Comparison of ENCODE assay signal across 8 cellular contexts in genomic region chr7:33040803-33041516, GRCh38. TPM values are rescaled to one million over a fixed set of nuclear protein-coding genes. Genes with fewer than 3 reads are reported as not detected.
DNase-seq lines count a peak whose midpoint lies in the region; ATAC-seq and TF ChIP-seq lines count a peak whose summit lies in the region.

No MANE protein-coding gene starts in this region.

- DNase-seq in DND-41: no peak
- DNase-seq in IMR-90: peak; percentile 36
- DNase-seq in activated CD8-positive, alpha-beta T cell treated with anti-CD3 and anti-CD28 coated beads for 36 hours: peak; percentile 82
- peak; percentile 65 for DNase-seq in fibroblast of peridontal ligament (ENCODE audit: extremely low read depth)
- no peak for DNase-seq in cerebellar nuclear complex (lab: John Stamatoyannopoulos, UW)
- DNase-seq in NCI-H1105 (lab: John Stamatoyannopoulos, UW): no peak

- H3K79me2 ChIP-seq in DND-41 (ENCODE audit: insufficient read depth, low read length): peaks cover 100% of the 10 kb centered on the region

- H3K9me3 ChIP-seq in DND-41 (ENCODE audit: insufficient read depth, low read length, severe bottlenecking) (no peaks in the 10 kb centered on the region), IMR-90 (ENCODE audit: control insufficient read depth, insufficient read depth, low read length) (no peaks in the 10 kb centered on the region), skeletal muscle satellite cell (replicated peaks; ENCODE audit: low read length) (no peaks in the 10 kb centered on the region)

- no peaks in the 10 kb centered on the region for H3K36me3 Mint-ChIP-seq in activated CD8-positive, alpha-beta T cell treated with anti-CD3 and anti-CD28 coated beads for 36 hours (ENCODE audit: low read depth)

- H2BK120ac ChIP-seq in IMR-90 (ENCODE audit: low read depth, low read length): no peak overlapping the region

- H2BK5ac ChIP-seq in IMR-90 (ENCODE audit: low read depth, low read length, poor library complexity, severe bottlenecking): no peak overlapping the region

- dilution Hi-C loops in IMR-90 (cut with HindIII; ENCODE audit: low sequenced_read_pairs, unreplicated experiment): no loop called here

- peak overlapping the region; percentile 64 for H3K4me3 Mint-ChIP-seq in activated CD8-positive, alpha-beta T cell treated with anti-CD3 and anti-CD28 coated beads for 36 hours

- H3K27me3 Mint-ChIP-seq in activated CD8-positive, alpha-beta T cell treated with anti-CD3 and anti-CD28 coated beads for 36 hours: no peaks in the 10 kb centered on the region

- H3K4me3 ChIP-seq in DND-41 (ENCODE audit: low read depth in 1 of 2, low read length in 2 of 2) (no peak overlapping the region; a peak in 1 of 4 replicates), IMR-90 (ENCODE audit: insufficient read depth, low read depth, low read length) (no peak overlapping the region), skeletal muscle satellite cell (ENCODE audit: low read length) (no peak overlapping the region)

- no peak overlapping the region for H2BK15ac ChIP-seq in IMR-90 (ENCODE audit: low read depth, low read length)

- peak; percentile 52 for ATAC-seq in DND-41 (ENCODE audit: insufficient read depth, low read depth)
- ATAC-seq in GM21447 (IDR thresholded peaks at IDR 0.05; ENCODE audit: unreplicated experiment): peak; percentile 92
- peak; percentile 55 for ATAC-seq in IMR-90 (ENCODE audit: low read depth)
- peak; percentile 99 for ATAC-seq in activated CD8-positive, alpha-beta T cell treated with anti-CD3 and anti-CD28 coated beads for 36 hours

- peaks cover 52% of the 10 kb centered on the region for H3K4me1 Mint-ChIP-seq in activated CD8-positive, alpha-beta T cell treated with anti-CD3 and anti-CD28 coated beads for 36 hours (ENCODE audit: low read depth)

- TF ChIP-seq CTCF in DND-41 (IDR thresholded peaks at IDR 0.05; ENCODE audit: borderline replicate concordance, extremely low read depth, low read length, poor library complexity, severe bottlenecking): no peak
- no peak for TF ChIP-seq CTCF in IMR-90 (conservative IDR thresholded peaks at IDR 0.05; ENCODE audit: low read depth, low read length)
- TF ChIP-seq CTCF in activated CD8-positive, alpha-beta T cell treated with anti-CD3 and anti-CD28 coated beads for 36 hours (IDR thresholded peaks at IDR 0.05): no peak

- no peak overlapping the region for H2AK5ac ChIP-seq in IMR-90 (ENCODE audit: low read depth, low read length)

- BruUV-seq in IMR-90 (replicated peaks; lab: Mats Ljungman, UMichigan): no TSS peak

- peak overlapping the region; percentile 32; the same call in 1 of the 2 replicates for H3K9ac ChIP-seq in DND-41 (ENCODE audit: low read depth, low read length)
- H3K9ac ChIP-seq in IMR-90 (ENCODE audit: low read depth, low read length): no peak overlapping the region
- no peak overlapping the region for H3K9ac ChIP-seq in skeletal muscle satellite cell (ENCODE audit: low read depth, low read length)

- no peak overlapping the region for H2AK9ac ChIP-seq in IMR-90 (replicated peaks; ENCODE audit: low read depth, low read length, poor library complexity)

- no peak overlapping the region for H3K56ac ChIP-seq in IMR-90 (ENCODE audit: extremely low read depth, insufficient read depth, low read length)

- H3K4me1 ChIP-seq in DND-41 (ENCODE audit: insufficient read depth, low read length): peaks cover 28% of the 10 kb centered on the region
- peaks cover 9% of the 10 kb centered on the region for H3K4me1 ChIP-seq in IMR-90 (ENCODE audit: control insufficient read depth, insufficient read depth, low read length)
- H3K4me1 ChIP-seq in skeletal muscle satellite cell (ENCODE audit: control insufficient read depth, insufficient read depth, low read length): peaks cover 18% of the 10 kb centered on the region

- no peak for TF ChIP-seq RAD21 in IMR-90 (IDR thresholded peaks at IDR 0.05; ENCODE audit: low read length)

- no peak overlapping the region for H3K23ac ChIP-seq in IMR-90 (ENCODE audit: low read depth, low read length)

- WGBS in IMR-90 (ENCODE audit: extremely low coverage in 2 of 2, insufficient read length in 1 of 2), 2 experiments: no CpG with 5 or more reads among the region's 9 CpGs

- H3K14ac ChIP-seq in IMR-90 (replicated peaks; ENCODE audit: low read depth, low read length): no peak overlapping the region

- no peak overlapping the region for H4K8ac ChIP-seq in IMR-90 (ENCODE audit: low read depth in 2 of 2, low read length in 2 of 2)

- H3K27me3 ChIP-seq in DND-41 (ENCODE audit: insufficient read depth, low read length, poor library complexity): no peaks in the 10 kb centered on the region
- H3K27me3 ChIP-seq in IMR-90 (ENCODE audit: control insufficient read depth, insufficient read depth, low read length): no peaks in the 10 kb centered on the region
- H3K27me3 ChIP-seq in skeletal muscle satellite cell (ENCODE audit: control insufficient read depth, insufficient read depth, low read length): no peaks in the 10 kb centered on the region

- H3K4ac ChIP-seq in IMR-90 (ENCODE audit: low read depth, low read length): no peak overlapping the region

- peak overlapping the region; percentile 79 for H3K27ac Mint-ChIP-seq in activated CD8-positive, alpha-beta T cell treated with anti-CD3 and anti-CD28 coated beads for 36 hours

- no peak overlapping the region for H2BK20ac ChIP-seq in IMR-90 (ENCODE audit: low read depth, low read length)

- POLR2A ChIA-PET in IMR-90 (lab: Charles Lee; ENCODE audit: unreplicated experiment): no interaction called here
- POLR2A ChIA-PET in activated CD8-positive, alpha-beta T cell treated with anti-CD3 and anti-CD28 coated beads for 36 hours (lab: Charles Lee): interaction anchor here (1.4 to 2.4 kb wide), 3 partner anchors 11 to 22 kb away, joined by 4 to 14 read pairs (median 7); partner anchors contain the start of gene NT5C3A

- H2AFZ ChIP-seq in DND-41 (ENCODE audit: low read depth, low read length): no peak overlapping the region
- H2AFZ ChIP-seq in IMR-90 (replicated peaks; ENCODE audit: low read length, poor library complexity): no peak overlapping the region

- H3K18ac ChIP-seq in IMR-90 (ENCODE audit: low read depth, low read length): no peak overlapping the region

- H3K4me2 ChIP-seq in DND-41 (ENCODE audit: insufficient read depth, low read length): peak overlapping the region; percentile 68; the same call in 1 of the 2 replicates
- peak overlapping the region; percentile 39 for H3K4me2 ChIP-seq in IMR-90 (ENCODE audit: low read depth, low read length)
- H3K4me2 ChIP-seq in skeletal muscle satellite cell (ENCODE audit: low read length): peak overlapping the region; percentile 3

- H3K36me3 ChIP-seq in DND-41 (ENCODE audit: insufficient read depth, low read length): no peaks in the 10 kb centered on the region; the same call in 1 of the 2 replicates
- no peaks in the 10 kb centered on the region; the same call in 1 of the 2 replicates for H3K36me3 ChIP-seq in IMR-90 (ENCODE audit: control insufficient read depth, insufficient read depth, low read length)
- H3K36me3 ChIP-seq in skeletal muscle satellite cell (ENCODE audit: insufficient read depth, low read length): no peaks in the 10 kb centered on the region

- TF ChIP-seq POLR2A in IMR-90 (IDR thresholded peaks at IDR 0.05; ENCODE audit: low read depth, low read length): no peak

- no peak overlapping the region for H4K91ac ChIP-seq in IMR-90 (ENCODE audit: insufficient read depth, low read depth, low read length)

- no peaks in the 10 kb centered on the region for H3K9me3 Mint-ChIP-seq in activated CD8-positive, alpha-beta T cell treated with anti-CD3 and anti-CD28 coated beads for 36 hours

- intact Hi-C loops in IMR-90 (cut with micrococcal nuclease): no loop called here
- intact Hi-C loops in activated CD8-positive, alpha-beta T cell treated with anti-CD3 and anti-CD28 coated beads for 36 hours (cut with micrococcal nuclease): no loop called here

- CTCF ChIA-PET in IMR-90 (lab: Yijun Ruan, JAX): no interaction called here
- CTCF ChIA-PET in activated CD8-positive, alpha-beta T cell treated with anti-CD3 and anti-CD28 coated beads for 36 hours (lab: Charles Lee): interaction anchor here (0.9 to 2.7 kb wide), 9 partner anchors 12 to 276 kb away, joined by 3 to 16 read pairs (median 4); no protein-coding TSS in a partner anchor

- peaks cover 8% of the 10 kb centered on the region for H3K9me1 ChIP-seq in IMR-90 (ENCODE audit: insufficient read depth, low read length)

- peak overlapping the region; percentile 2; the same call in 1 of the 2 replicates for H3K27ac ChIP-seq in DND-41 (ENCODE audit: low read length)
- no peak overlapping the region for H3K27ac ChIP-seq in IMR-90 (ENCODE audit: insufficient read depth, low read length)

- 0 out of 2 replicates have a peak overlapping the region, but pooled peaks have one; percentile 15 for H4K5ac ChIP-seq in IMR-90 (ENCODE audit: low read depth, low read length)

- H4K20me1 ChIP-seq in DND-41 (ENCODE audit: insufficient read depth, low read length): peaks cover 54% of the 10 kb centered on the region
- no peaks in the 10 kb centered on the region; the same call in 1 of the 2 replicates for H4K20me1 ChIP-seq in IMR-90 (ENCODE audit: insufficient read depth, low read length)

- H3K79me1 ChIP-seq in IMR-90 (ENCODE audit: low read depth in 1 of 2, low read length in 2 of 2): peaks cover 17 to 43% of the 10 kb centered on the region in 2 experiments

- in situ Hi-C loops in IMR-90 (cut with MboI; ENCODE audit: low sequenced_read_pairs): no loop called here

TF ChIP-seq in IMR-90, 13 proteins besides CTCF, POLR2A, EP300 and RAD21:
- TF ChIP-seq CEBPB (IDR thresholded peaks at IDR 0.05; ENCODE audit: low read depth, low read length) (peak; percentile 79), RCOR1 (IDR thresholded peaks at IDR 0.05; ENCODE audit: insufficient replicate concordance, low read length) (no peak), MAZ (IDR thresholded peaks at IDR 0.05; ENCODE audit: borderline replicate concordance, low read depth, low read length) (no peak)

RNA-seq across cellular contexts. Expression of gene NT5C3A, which starts 21.6 kb away (rescaled TPM):
- 12.2 and 22.2 TPM in 2 replicates for total RNA-seq in IMR-90 (2012; rRNA removed)
- 8.9 and 11.3 TPM in 2 replicates for polyA plus RNA-seq in IMR-90 (2012; rRNA removed)
- polyA plus RNA-seq in IMR-90 (2012; cell fraction: cytosol; rRNA removed): 1.8 and 2.3 TPM in 2 replicates
- polyA plus RNA-seq in IMR-90 (2012; cell fraction: nucleus; rRNA removed; ENCODE audit: low replicate concordance): 1.1 and 5.8 TPM in 2 replicates
- total RNA-seq in activated CD8-positive, alpha-beta T cell treated with anti-CD3 and anti-CD28 coated beads for 36 hours: 10 to 100 TPM; 34.2 to 37.7 TPM
- total RNA-seq in skeletal muscle satellite cell (2012; rRNA removed): 14.7 and 23.2 TPM in 2 replicates

Comparison
In these comparisons a context has a peak if more than half of its experiments do, and no peak if none do; other contexts are left out.
1. DNase-seq: peak in IMR-90 (single experiment), activated CD8-positive, alpha-beta T cell treated with anti-CD3 and anti-CD28 coated beads for 36 hours (single experiment) and fibroblast of peridontal ligament (single experiment); none in DND-41 (single experiment), cerebellar nuclear complex (0 of 2) and NCI-H1105 (single experiment).
2. H3K4me2 ChIP-seq: peak in every context shown above with its lines; median percentile 68 in DND-41; 39 in IMR-90; 3 in skeletal muscle satellite cell.
3. Peak in every context shown above with its lines, with median percentiles within 50 percentile points of each other: ATAC-seq.